Comparison of ENCODE assay signal across 19 cellular contexts in genomic region chr12:105943525-105943924, GRCh38.
DNase-seq lines count a peak whose midpoint lies in the region; ATAC-seq, FAIRE-seq and TF ChIP-seq lines count a peak whose summit lies in the region.
"Had no signal": no experiment of that assay in that cellular context is flagged by ENCODE, and none has a peak within 500 bp of the region (broad histone marks: within the 10 kb centered on the region; RNA-seq: fewer than 3 reads in every experiment).

No MANE protein-coding gene starts in this region.

- no peak overlapping the region for H3K23ac ChIP-seq in IMR-90 (ENCODE audit: low read depth, low read length)

- in situ Hi-C loops in IMR-90 (cut with MboI; ENCODE audit: low sequenced_read_pairs) = no loop called here

- H2BK15ac ChIP-seq in IMR-90 (ENCODE audit: low read depth, low read length) = no peak overlapping the region

- H3K4me2 ChIP-seq in IMR-90 (ENCODE audit: low read depth, low read length) (no peak overlapping the region), keratinocyte (ENCODE audit: control insufficient read depth, extremely low read depth, insufficient read depth, low read depth, low read length) (no peak overlapping the region)
- H3K4me2 ChIP-seq: KMS-11 had no signal

- H3K4ac ChIP-seq in IMR-90 (ENCODE audit: low read depth, low read length) = no peak overlapping the region

- H3K4me3 ChIP-seq in IMR-90 (ENCODE audit: insufficient read depth, low read depth, low read length) (no peak overlapping the region), keratinocyte (ENCODE audit: control insufficient read depth in 2 of 3, extremely low read depth in 1 of 3, insufficient read depth in 2 of 3, low read depth in 1 of 3, low read length in 3 of 3) (no peak overlapping the region), endodermal cell (ENCODE audit: low read length) (no peak overlapping the region)
- H3K4me3 ChIP-seq: GM23248 had no signal

- CTCF ChIA-PET in IMR-90 (lab: Yijun Ruan, JAX) = interaction anchor here (0.6 kb wide), 1 partner anchor 53 kb away, joined by 3 read pairs; no protein-coding TSS in a partner anchor
- CTCF ChIA-PET in activated CD4-positive, alpha-beta memory T cell treated with anti-CD3 and anti-CD28 coated beads, Interleukin-2, amount 10 ng/mL, durations not matched to agents 7 days and 5 days (lab: Charles Lee) = no interaction called here

- no peak overlapping the region for H4K5ac ChIP-seq in IMR-90 (ENCODE audit: low read depth, low read length)

- H4K91ac ChIP-seq in IMR-90 (ENCODE audit: insufficient read depth, low read depth, low read length) = no peak overlapping the region

- no peak for TF ChIP-seq RAD21 in IMR-90 (IDR thresholded peaks at IDR 0.05; ENCODE audit: low read length)

- H3K56ac ChIP-seq in IMR-90 (ENCODE audit: extremely low read depth, insufficient read depth, low read length) = no peak overlapping the region

- dilution Hi-C loops in IMR-90 (cut with HindIII; ENCODE audit: low sequenced_read_pairs, unreplicated experiment) (no loop called here), keratinocyte (cut with MboI; ENCODE audit: extremely low pct_ligation_motif_present, low sequenced_read_pairs) (no loop called here)

- ATAC-seq in IMR-90 (ENCODE audit: low read depth) = no peak
- ATAC-seq in GM19455 (IDR thresholded peaks at IDR 0.05; ENCODE audit: unreplicated experiment) = no peak

- H3K18ac ChIP-seq in IMR-90 (ENCODE audit: low read depth, low read length) = no peak overlapping the region

- H3K27ac ChIP-seq in IMR-90 (ENCODE audit: insufficient read depth, low read length) = no peak overlapping the region
- H3K27ac ChIP-seq in keratinocyte (ENCODE audit: control insufficient read depth, insufficient read depth, low read length) = no peak overlapping the region
- H3K27ac ChIP-seq in endodermal cell (ENCODE audit: low read depth, low read length) = no peak overlapping the region
- H3K27ac ChIP-seq: C4-2B, GM23248, KMS-11 had no signal

- DNase-seq in IMR-90 = no peak
- peak; percentile 54 for DNase-seq in NAMALWA (ENCODE audit: low spot score)
- DNase-seq in ecto neural progenitor cell (ENCODE audit: low spot score) = peak; percentile 21
- DNase-seq in keratinocyte (ENCODE audit: low read depth, low spot score) = no peak
- DNase-seq in endodermal cell = no peak
- no peak for DNase-seq in activated CD4-positive, alpha-beta memory T cell treated with anti-CD3 and anti-CD28 coated beads, Interleukin-2, amount 10 ng/mL, durations not matched to agents 7 days and 5 days
- DNase-seq: AML-193; CD4-positive, alpha-beta T cell; DMS153; DMS79; GDM1; GM23248; HCEC 1CT had no signal

- H3K4me1 ChIP-seq in IMR-90 (ENCODE audit: control insufficient read depth, insufficient read depth, low read length) (no peaks in the 10 kb centered on the region; the same call in none of the 2 replicates), keratinocyte (ENCODE audit: control insufficient read depth, extremely low read depth, insufficient read depth, low read length) (peaks cover 22% of the 10 kb centered on the region), endodermal cell (ENCODE audit: control insufficient read depth, insufficient read depth, low read length) (no peaks in the 10 kb centered on the region)

- no peaks in the 10 kb centered on the region for H3K79me1 ChIP-seq in IMR-90 (ENCODE audit: low read depth in 1 of 2, low read length in 2 of 2)

- H3K9ac ChIP-seq in IMR-90 (ENCODE audit: low read depth, low read length) (no peak overlapping the region), keratinocyte (ENCODE audit: control insufficient read depth, extremely low read depth, insufficient read depth, low read length) (no peak overlapping the region), endodermal cell (ENCODE audit: extremely low read depth, low read length, poor library complexity, severe bottlenecking) (no peak overlapping the region)
- H3K9ac ChIP-seq: GM23248, KMS-11 had no signal

- no peak for TF ChIP-seq POLR2A in IMR-90 (IDR thresholded peaks at IDR 0.05; ENCODE audit: low read depth, low read length)

- no peaks in the 10 kb centered on the region for H3K27me3 ChIP-seq in IMR-90 (ENCODE audit: control insufficient read depth, insufficient read depth, low read length)
- H3K27me3 ChIP-seq in keratinocyte (ENCODE audit: control insufficient read depth, extremely low read depth, insufficient read depth, low read length) = no peaks in the 10 kb centered on the region
- no peaks in the 10 kb centered on the region for H3K27me3 ChIP-seq in endodermal cell (ENCODE audit: control insufficient read depth, insufficient read depth, low read length, poor library complexity, severe bottlenecking)

- H2BK5ac ChIP-seq in IMR-90 (ENCODE audit: low read depth, low read length, poor library complexity, severe bottlenecking) = no peak overlapping the region

- H2BK20ac ChIP-seq in IMR-90 (ENCODE audit: low read depth, low read length) = no peak overlapping the region

- TF ChIP-seq CTCF in IMR-90 (conservative IDR thresholded peaks at IDR 0.05; ENCODE audit: low read depth, low read length) (no peak), keratinocyte (optimal IDR thresholded peaks at IDR 0.05 in 1 of 3, IDR thresholded peaks at IDR 0.05 in 1 of 3, conservative IDR thresholded peaks at IDR 0.05 in 1 of 3; ENCODE audit: extremely low read depth in 1 of 3, insufficient read depth in 2 of 3, low read length in 3 of 3) (no peak), endodermal cell (conservative IDR thresholded peaks at IDR 0.05) (no peak)

- FAIRE-seq in keratinocyte (lab: Jason Lieb, UNC) = peak; percentile 5
- FAIRE-seq: A204.1, H54 had no signal

- no peak overlapping the region for H2AFZ ChIP-seq in IMR-90 (replicated peaks; ENCODE audit: low read length, poor library complexity)
- H2AFZ ChIP-seq in keratinocyte (ENCODE audit: control insufficient read depth, low read length) = no peak overlapping the region
- H2AFZ ChIP-seq: GM23248 had no signal

- H4K8ac ChIP-seq in IMR-90 (ENCODE audit: low read depth in 2 of 2, low read length in 2 of 2) = no peak overlapping the region

- no CpG with 5 or more reads among the region's 1 CpG for WGBS in IMR-90 (ENCODE audit: extremely low coverage in 2 of 2, insufficient read length in 1 of 2), 2 experiments
- 93 to 100% methylated on average over 1 of the region's 1 CpG for WGBS in endodermal cell (ENCODE audit: insufficient coverage in 1 of 2, insufficient read length in 1 of 2), 2 experiments

- no peak overlapping the region for H3K27ac Mint-ChIP-seq in endodermal cell
- H3K27ac Mint-ChIP-seq in activated CD4-positive, alpha-beta memory T cell treated with anti-CD3 and anti-CD28 coated beads, Interleukin-2, amount 10 ng/mL, durations not matched to agents 7 days and 5 days = no peak overlapping the region
- H3K27ac Mint-ChIP-seq: CD4-positive, alpha-beta T cell; IgD-negative memory B cell had no signal

- no peaks in the 10 kb centered on the region for H3K9me1 ChIP-seq in IMR-90 (ENCODE audit: insufficient read depth, low read length)
- no peaks in the 10 kb centered on the region for H3K9me1 ChIP-seq in keratinocyte (ENCODE audit: control insufficient read depth, extremely low read depth, insufficient read depth, low read length)

- H2AK9ac ChIP-seq in IMR-90 (replicated peaks; ENCODE audit: low read depth, low read length, poor library complexity) = no peak overlapping the region

- no peaks in the 10 kb centered on the region for H3K36me3 ChIP-seq in IMR-90 (ENCODE audit: control insufficient read depth, insufficient read depth, low read length)
- no peaks in the 10 kb centered on the region for H3K36me3 ChIP-seq in keratinocyte (ENCODE audit: control insufficient read depth in 2 of 2, extremely low read depth in 1 of 2, insufficient read depth in 2 of 2, low read length in 2 of 2)
- H3K36me3 ChIP-seq in endodermal cell (ENCODE audit: control insufficient read depth, insufficient read depth, low read length) = no peaks in the 10 kb centered on the region

- POLR2A ChIA-PET in IMR-90 (lab: Charles Lee; ENCODE audit: unreplicated experiment) = no interaction called here
- POLR2A ChIA-PET in activated CD4-positive, alpha-beta memory T cell treated with anti-CD3 and anti-CD28 coated beads, Interleukin-2, amount 10 ng/mL, durations not matched to agents 7 days and 5 days (lab: Charles Lee) = no interaction called here

- H2BK120ac ChIP-seq in IMR-90 (ENCODE audit: low read depth, low read length) = no peak overlapping the region

- H3K4me3 Mint-ChIP-seq in endodermal cell = no peak overlapping the region
- no peak overlapping the region for H3K4me3 Mint-ChIP-seq in activated CD4-positive, alpha-beta memory T cell treated with anti-CD3 and anti-CD28 coated beads, Interleukin-2, amount 10 ng/mL, durations not matched to agents 7 days and 5 days
- H3K4me3 Mint-ChIP-seq: CD4-positive, alpha-beta T cell; IgD-negative memory B cell had no signal

- no peaks in the 10 kb centered on the region for H3K4me1 Mint-ChIP-seq in endodermal cell
- no peaks in the 10 kb centered on the region for H3K4me1 Mint-ChIP-seq in activated CD4-positive, alpha-beta memory T cell treated with anti-CD3 and anti-CD28 coated beads, Interleukin-2, amount 10 ng/mL, durations not matched to agents 7 days and 5 days
- H3K4me1 Mint-ChIP-seq: IgD-negative memory B cell had no signal

- H3K36me3 Mint-ChIP-seq in endodermal cell (ENCODE audit: low read depth) = no peaks in the 10 kb centered on the region
- no peaks in the 10 kb centered on the region for H3K36me3 Mint-ChIP-seq in activated CD4-positive, alpha-beta memory T cell treated with anti-CD3 and anti-CD28 coated beads, Interleukin-2, amount 10 ng/mL, durations not matched to agents 7 days and 5 days (ENCODE audit: low read depth)
- H3K36me3 Mint-ChIP-seq: IgD-negative memory B cell had no signal

- H4K20me1 ChIP-seq in IMR-90 (ENCODE audit: insufficient read depth, low read length) = no peaks in the 10 kb centered on the region
- no peaks in the 10 kb centered on the region for H4K20me1 ChIP-seq in keratinocyte (ENCODE audit: control insufficient read depth, extremely low read depth, insufficient read depth, low read length)

- intact Hi-C loops in IMR-90 (cut with micrococcal nuclease) = no loop called here

- H3K14ac ChIP-seq in IMR-90 (replicated peaks; ENCODE audit: low read depth, low read length) = no peak overlapping the region

- no peak overlapping the region for H2AK5ac ChIP-seq in IMR-90 (ENCODE audit: low read depth, low read length)

- H3K9me3 Mint-ChIP-seq in endodermal cell = no peaks in the 10 kb centered on the region
- no peaks in the 10 kb centered on the region for H3K9me3 Mint-ChIP-seq in activated CD4-positive, alpha-beta memory T cell treated with anti-CD3 and anti-CD28 coated beads, Interleukin-2, amount 10 ng/mL, durations not matched to agents 7 days and 5 days

- no peaks in the 10 kb centered on the region for H3K27me3 Mint-ChIP-seq in endodermal cell (ENCODE audit: insufficient read depth)
- no peaks in the 10 kb centered on the region for H3K27me3 Mint-ChIP-seq in activated CD4-positive, alpha-beta memory T cell treated with anti-CD3 and anti-CD28 coated beads, Interleukin-2, amount 10 ng/mL, durations not matched to agents 7 days and 5 days

- H3K9me3 ChIP-seq in IMR-90 (ENCODE audit: control insufficient read depth, insufficient read depth, low read length) (no peaks in the 10 kb centered on the region), keratinocyte (ENCODE audit: control insufficient read depth, low read depth, low read length) (no peaks in the 10 kb centered on the region), endodermal cell (ENCODE audit: control insufficient read depth, low read length) (no peaks in the 10 kb centered on the region)

- no TSS peak for BruUV-seq in IMR-90 (replicated peaks; lab: Mats Ljungman, UMichigan)

- H3K79me2 ChIP-seq in keratinocyte (ENCODE audit: control insufficient read depth, insufficient read depth, low read length) = no peaks in the 10 kb centered on the region

Comparison
In these comparisons a context has a peak if more than half of its experiments do, and no peak if none do; other contexts are left out.
1. DNase-seq: peak in NAMALWA (single experiment) and ecto neural progenitor cell (single experiment); none in IMR-90 (single experiment), keratinocyte (single experiment), endodermal cell (single experiment) and activated CD4-positive, alpha-beta memory T cell treated with anti-CD3 and anti-CD28 coated beads, Interleukin-2, amount 10 ng/mL, durations not matched to agents 7 days and 5 days (single experiment).